Comparison of ENCODE assay signal across 22 cellular contexts in genomic region chr16:50676684-50677225, GRCh38. TPM values are rescaled to one million over a fixed set of nuclear protein-coding genes. Genes with fewer than 3 reads are reported as not detected.
DNase-seq lines count a peak whose midpoint lies in the region; ATAC-seq and TF ChIP-seq lines count a peak whose summit lies in the region.
"Had no signal": no experiment of that assay in that cellular context is flagged by ENCODE, and none has a peak within 500 bp of the region (broad histone marks: within the 10 kb centered on the region; RNA-seq: fewer than 3 reads in every experiment).

No MANE protein-coding gene starts in this region.

- peaks cover 0 to 3% of the 10 kb centered on the region in 2 experiments; a peak in 1 of 4 replicates for H3K4me1 ChIP-seq in SK-N-SH (ENCODE audit: control insufficient read depth in 1 of 2, insufficient read depth in 2 of 2, low read depth in 1 of 2, low read length in 1 of 2)
- H3K4me1 ChIP-seq in CD8-positive, alpha-beta memory T cell (ENCODE audit: insufficient read depth, low read length), result peaks cover 49% of the 10 kb centered on the region
- H3K4me1 ChIP-seq: ascending aorta, transverse colon had no signal

- DNase-seq in SK-N-SH (no peak), natural killer cell (no peak), epidermal melanocyte (ENCODE audit: insufficient read length, low spot score) (no peak), iPS-NIHi7 (ENCODE audit: extremely low spot score) (no peak), GM19240 (ENCODE audit: insufficient read length, low spot score) (no peak)
- no peak for DNase-seq in CD8-positive, alpha-beta memory T cell
- no peak for DNase-seq in activated naive CD8-positive, alpha-beta T cell treated with anti-CD3 and anti-CD28 coated beads, Interleukin-2, amount 10 ng/mL, durations not matched to agents 7 days and 5 days
- DNase-seq: activated CD4-positive, CD25-positive, alpha-beta regulatory T cell treated with anti-CD3 and anti-CD28 coated beads, Interleukin-2, amount 50 U/mL, for 72 hours; C1 segment of cervical spinal cord; DND-41; NCI-H2029 treated with DMSO at 0.1 percent for 48 hours; NCI-H510A; SIG-M5; T-helper 9 cell; transverse colon had no signal

- POLR2A ChIA-PET in SK-N-SH (lab: Yijun Ruan, JAX), result no interaction called here
- POLR2A ChIA-PET in CD8-positive, alpha-beta memory T cell (lab: Charles Lee), result no interaction called here
- POLR2A ChIA-PET in activated naive CD8-positive, alpha-beta T cell treated with anti-CD3 and anti-CD28 coated beads, Interleukin-2, amount 10 ng/mL, durations not matched to agents 7 days and 5 days (lab: Charles Lee), result interaction anchor here (0.5 to 6.7 kb wide), 2 partner anchors 9 to 69 kb away, joined by 6 to 69 read pairs; no protein-coding TSS in a partner anchor

- peaks cover 41 to 88% (median 46%) of the 10 kb centered on the region in 3 donors for H3K36me3 Mint-ChIP-seq in CD8-positive, alpha-beta memory T cell
- H3K36me3 Mint-ChIP-seq in activated naive CD8-positive, alpha-beta T cell treated with anti-CD3 and anti-CD28 coated beads, Interleukin-2, amount 10 ng/mL, durations not matched to agents 7 days and 5 days, result peaks cover 65% of the 10 kb centered on the region
- H3K36me3 Mint-ChIP-seq in natural killer cell, result peaks cover 17% of the 10 kb centered on the region

- intact Hi-C loops in natural killer cell (cut with micrococcal nuclease), result no loop called here

- H3K4me2 ChIP-seq in SK-N-SH, result no peak overlapping the region

- TF ChIP-seq CTCF in SK-N-SH (IDR thresholded peaks at IDR 0.05) (no peak), natural killer cell (IDR thresholded peaks at IDR 0.05) (no peak)

- H3K27me3 Mint-ChIP-seq in CD8-positive, alpha-beta memory T cell, result no peaks in the 10 kb centered on the region
- H3K27me3 Mint-ChIP-seq in activated naive CD8-positive, alpha-beta T cell treated with anti-CD3 and anti-CD28 coated beads, Interleukin-2, amount 10 ng/mL, durations not matched to agents 7 days and 5 days, result no peaks in the 10 kb centered on the region
- H3K27me3 Mint-ChIP-seq in natural killer cell (ENCODE audit: low read depth in 2 of 2), result no peaks in the 10 kb centered on the region

- no peaks in the 10 kb centered on the region for H4K20me1 ChIP-seq in SK-N-SH (ENCODE audit: insufficient read depth)

- H3K9me3 ChIP-seq in SK-N-SH, result no peaks in the 10 kb centered on the region
- H3K9me3 ChIP-seq in CD8-positive, alpha-beta memory T cell (ENCODE audit: low read length), result peaks cover 13% of the 10 kb centered on the region

- ATAC-seq in SK-N-SH treated with all-trans-retinoic acid at 6 μM for 48 hours, result no peak
- ATAC-seq in activated naive CD8-positive, alpha-beta T cell treated with anti-CD3 and anti-CD28 coated beads, Interleukin-2, amount 10 ng/mL, durations not matched to agents 7 days and 5 days (ENCODE audit: low read depth), result no peak
- no peak for ATAC-seq in natural killer cell

- no peak for TF ChIP-seq EP300 in SK-N-SH (IDR thresholded peaks at IDR 0.05; ENCODE audit: borderline replicate concordance in 1 of 2, low read depth in 1 of 2, low read length in 1 of 2)

- no peaks in the 10 kb centered on the region for H3K79me2 ChIP-seq in SK-N-SH (ENCODE audit: insufficient read depth)

- CTCF ChIA-PET in SK-N-SH (lab: Yijun Ruan, JAX), result interaction anchor here (0.6 to 16.3 kb wide), 10 partner anchors 9 to 137 kb away, joined by 3 to 168 read pairs (median 3); no protein-coding TSS in a partner anchor
- CTCF ChIA-PET in CD8-positive, alpha-beta memory T cell (lab: Charles Lee), result interaction anchor here (1.7 to 8.9 kb wide), 3 partner anchors 10 to 70 kb away, joined by 5 to 116 read pairs (median 10); no protein-coding TSS in a partner anchor

- H3K4me3 Mint-ChIP-seq in CD8-positive, alpha-beta memory T cell, result peak overlapping the region in 1 of 7 donors; percentile 55
- H3K4me3 Mint-ChIP-seq in activated naive CD8-positive, alpha-beta T cell treated with anti-CD3 and anti-CD28 coated beads, Interleukin-2, amount 10 ng/mL, durations not matched to agents 7 days and 5 days, result no peak overlapping the region
- H3K4me3 Mint-ChIP-seq in natural killer cell, result no peak overlapping the region
- H3K4me3 Mint-ChIP-seq: activated T-helper 1 cell treated with anti-CD3 and anti-CD28 coated beads, Interleukin-12 subunit alpha, Interleukin-12 subunit beta, Interleukin-2, Interleukin-4 antibody, amounts not matched to agents 30 ng/mL and 10 ng/mL and 1 ng/mL, durations not matched to agents 14 hours and 24 hours and 36 hours; H9 had no signal

- no peaks in the 10 kb centered on the region for H3K36me3 ChIP-seq in SK-N-SH (replicated peaks in 1 of 2; ENCODE audit: control insufficient read depth in 1 of 2, insufficient read depth in 2 of 2, low read length in 1 of 2)
- peaks cover 57% of the 10 kb centered on the region for H3K36me3 ChIP-seq in CD8-positive, alpha-beta memory T cell (ENCODE audit: insufficient read depth, low read length)

- peaks cover 40 to 50% (median 50%) of the 10 kb centered on the region in 3 donors for H3K4me1 Mint-ChIP-seq in CD8-positive, alpha-beta memory T cell
- peaks cover 41% of the 10 kb centered on the region for H3K4me1 Mint-ChIP-seq in activated naive CD8-positive, alpha-beta T cell treated with anti-CD3 and anti-CD28 coated beads, Interleukin-2, amount 10 ng/mL, durations not matched to agents 7 days and 5 days
- H3K4me1 Mint-ChIP-seq in natural killer cell, result peaks cover 46 to 48% of the 10 kb centered on the region in 2 donors
- H3K4me1 Mint-ChIP-seq: H9 had no signal

- no peaks in the 10 kb centered on the region for H3K27me3 ChIP-seq in SK-N-SH (ENCODE audit: insufficient read depth)
- H3K27me3 ChIP-seq in CD8-positive, alpha-beta memory T cell (ENCODE audit: insufficient read depth, low read length, poor library complexity, severe bottlenecking), result no peaks in the 10 kb centered on the region
- H3K27me3 ChIP-seq: ascending aorta, transverse colon had no signal

- H3K27ac ChIP-seq in SK-N-SH (ENCODE audit: low read depth in 2 of 2, low read length in 1 of 2), result no peak overlapping the region
- no peak overlapping the region for H3K27ac ChIP-seq in CD8-positive, alpha-beta memory T cell (ENCODE audit: low read depth, low read length)
- H3K27ac ChIP-seq: ascending aorta, coronary artery, transverse colon had no signal

- 0 out of 2 replicates have a peak, but pooled peaks have one; percentile 4 for TF ChIP-seq RAD21 in SK-N-SH (IDR thresholded peaks at IDR 0.05; ENCODE audit: low read length)

- no peak overlapping the region for H3K4me3 ChIP-seq in SK-N-SH (ENCODE audit: low read depth in 2 of 2, low read length in 1 of 2)
- no peak overlapping the region for H3K4me3 ChIP-seq in CD8-positive, alpha-beta memory T cell (ENCODE audit: low read length)
- H3K4me3 ChIP-seq: ascending aorta, coronary artery, lung, transverse colon had no signal

- no peak overlapping the region for H3K9ac ChIP-seq in SK-N-SH

- WGBS in SK-N-SH (ENCODE audit: low lambda C conversion rate), result 38% methylated on average over 9 of the region's 9 CpGs

- H3K9me2 ChIP-seq in SK-N-SH, result no peaks in the 10 kb centered on the region

- peak overlapping the region; percentile 70 to 97 (median 88) for H3K27ac Mint-ChIP-seq in CD8-positive, alpha-beta memory T cell
- H3K27ac Mint-ChIP-seq in activated naive CD8-positive, alpha-beta T cell treated with anti-CD3 and anti-CD28 coated beads, Interleukin-2, amount 10 ng/mL, durations not matched to agents 7 days and 5 days, result peak overlapping the region; percentile 61
- peak overlapping the region; percentile 95 to 96 for H3K27ac Mint-ChIP-seq in natural killer cell

- no peak overlapping the region for H2AFZ ChIP-seq in SK-N-SH (ENCODE audit: low read depth)

- no peaks in the 10 kb centered on the region for H3F3A ChIP-seq in SK-N-SH (replicated peaks; ENCODE audit: insufficient read depth)

- peaks cover 2 to 23% (median 15%) of the 10 kb centered on the region in 5 donors for H3K9me3 Mint-ChIP-seq in CD8-positive, alpha-beta memory T cell
- peaks cover 12% of the 10 kb centered on the region for H3K9me3 Mint-ChIP-seq in activated naive CD8-positive, alpha-beta T cell treated with anti-CD3 and anti-CD28 coated beads, Interleukin-2, amount 10 ng/mL, durations not matched to agents 7 days and 5 days
- H3K9me3 Mint-ChIP-seq in natural killer cell, result peaks cover 0 to 4% of the 10 kb centered on the region in 2 donors

TF ChIP-seq in SK-N-SH, 30 proteins besides CTCF, POLR2A, EP300 and RAD21:
- TF ChIP-seq MEF2A (IDR thresholded peaks at IDR 0.05; ENCODE audit: borderline replicate concordance, low read depth), result no peak
- no peak for TF ChIP-seq GATA2 (CRISPR knock-in tag; IDR thresholded peaks at IDR 0.05)

TF ChIP-seq in SK-N-SH treated with all-trans-retinoic acid at 6 μM for 48 hours, 23 proteins besides CTCF, POLR2A, EP300 and RAD21 (continues in another document):
- TF ChIP-seq TCF4 (CRISPR knock-in tag; IDR thresholded peaks at IDR 0.05; ENCODE audit: borderline replicate concordance) (no peak), ZFP30 (CRISPR knock-in tag; IDR thresholded peaks at IDR 0.05) (no peak), ARNTL (CRISPR knock-in tag; IDR thresholded peaks at IDR 0.05; ENCODE audit: borderline replicate concordance, low read depth) (no peak)

RNA-seq across cellular contexts. Expression of gene SNX20, which starts 4.4 kb away (rescaled TPM):
- polyA plus RNA-seq in SK-N-SH (2012; rRNA removed), result not detected in 2 replicates
- not detected in 2 replicates for polyA plus RNA-seq in SK-N-SH (2012; cell fraction: cytosol; rRNA removed)
- not detected in 2 replicates for polyA plus RNA-seq in SK-N-SH (2012; cell fraction: nucleus; rRNA removed)
- total RNA-seq in CD8-positive, alpha-beta memory T cell, result 10 to 100 TPM; 25.0 to 27.8 TPM
- polyA plus RNA-seq in CD8-positive, alpha-beta memory T cell, result 61.7 TPM
- total RNA-seq in activated naive CD8-positive, alpha-beta T cell treated with anti-CD3 and anti-CD28 coated beads, Interleukin-2, amount 10 ng/mL, durations not matched to agents 7 days and 5 days, result 10 to 100 TPM; 70.6 to 76.3 TPM
- 10 to 100 TPM; 33.0 to 53.9 (median 51.7) TPM for total RNA-seq in natural killer cell
- total RNA-seq: H9 had no signal

RNA-seq across cellular contexts. Expression of gene NOD2, which starts 16.7 kb away (rescaled TPM):
- polyA plus RNA-seq in SK-N-SH (2012; rRNA removed), result not detected in 2 replicates
- polyA plus RNA-seq in SK-N-SH (2012; cell fraction: cytosol; rRNA removed), result under 0.01 and 0.01 TPM in 2 replicates
- polyA plus RNA-seq in SK-N-SH (2012; cell fraction: nucleus; rRNA removed), result 0.05 TPM in 1 of 2 replicates, not detected in the other
- total RNA-seq in CD8-positive, alpha-beta memory T cell, result 1 to 10 TPM; 1.8 TPM
- polyA plus RNA-seq in CD8-positive, alpha-beta memory T cell, result 1.9 TPM
- total RNA-seq in activated naive CD8-positive, alpha-beta T cell treated with anti-CD3 and anti-CD28 coated beads, Interleukin-2, amount 10 ng/mL, durations not matched to agents 7 days and 5 days, result 1 to 10 TPM; 2.8 to 3.5 TPM
- total RNA-seq in natural killer cell, result 1 to 10 TPM; 2.8 to 8.6 (median 2.9) TPM
- total RNA-seq: OCI-LY7 had no signal
